ENCODE assay signal across 18 cellular contexts in genomic region chr3:135081451-135082434, GRCh38.
"Had no signal": no experiment of that assay in that cellular context is flagged by ENCODE, and none has a peak within 500 bp of the region (broad histone marks: within the 10 kb centered on the region; RNA-seq: fewer than 3 reads in every experiment).

No MANE protein-coding gene starts in this region.

- FAIRE-seq: kidney had no signal

- H3K4me3 ChIP-seq: body of pancreas, colonic mucosa, left lung, neural progenitor cell, spleen, upper lobe of right lung had no signal

- H3K9me3 ChIP-seq: body of pancreas, colonic mucosa, left lung, spleen, upper lobe of right lung had no signal

- H3K27ac ChIP-seq: body of pancreas, colonic mucosa, epithelial cell of prostate, left lung, neural progenitor cell, spleen, upper lobe of right lung had no signal

- ATAC-seq: activated CD8-positive, alpha-beta T cell treated with anti-CD3 and anti-CD28 coated beads, Interleukin-2, amount 10 ng/mL, durations not matched to agents 7 days and 5 days; body of pancreas; left lung; naive thymus-derived CD8-positive, alpha-beta T cell; T-cell; upper lobe of right lung had no signal

- H3K4me1 ChIP-seq: body of pancreas, colonic mucosa, left lung, neural progenitor cell, spleen, upper lobe of right lung had no signal

- H3K36me3 ChIP-seq: colonic mucosa, left lung, neural progenitor cell, spleen, upper lobe of right lung had no signal

- H3K27me3 ChIP-seq: body of pancreas, colonic mucosa, left lung, neural progenitor cell, spleen, upper lobe of right lung had no signal

- DNase-seq: activated CD4-positive, alpha-beta T cell treated with anti-CD3 and anti-CD28 coated beads for 1 hour; activated CD4-positive, alpha-beta T cell treated with anti-CD3 and anti-CD28 coated beads, Interleukin-2, amount 50 U/mL, for 1 hour; activated CD8-positive, alpha-beta T cell treated with anti-CD3 and anti-CD28 coated beads, Interleukin-2, amount 10 ng/mL, durations not matched to agents 7 days and 5 days; activated gamma-delta T cell; body of pancreas; colonic mucosa; foreskin fibroblast; kidney; left lung; mammary epithelial cell; naive thymus-derived CD8-positive, alpha-beta T cell; spleen; stimulated activated CD4-positive, alpha-beta T cell treated with anti-CD3 and anti-CD28 coated beads, Interleukin-4, amount 100 ng/mL, for 1 hour; stimulated activated naive CD4-positive, alpha-beta T cell treated with Interleukin-2 at 50 U/mL for 16 hours; T-cell; upper lobe of right lung had no signal
